ENCODE assay signal across 8 cellular contexts in genomic region chr10:133018491-133018890, GRCh38.
"Had no signal": no experiment of that assay in that cellular context is flagged by ENCODE, and none has a peak within 500 bp of the region (broad histone marks: within the 10 kb centered on the region; RNA-seq: fewer than 3 reads in every experiment).

No MANE protein-coding gene starts in this region.

- H3K36me3 ChIP-seq: HAP-1 had no signal

- DNase-seq: GM23248, GOT3, H7, HFFc6 had no signal

- ATAC-seq: HCT116, HepG2 had no signal

- H3K9ac ChIP-seq: GM23248 had no signal

- FAIRE-seq: HepG2 had no signal

- H3K4me3 ChIP-seq: GM23248, HAP-1 had no signal

- H3K4me1 ChIP-seq: HAP-1 had no signal

- H3K9me3 ChIP-seq: HAP-1 had no signal

- H2AFZ ChIP-seq: GM23248 had no signal

- H3K27ac ChIP-seq: GM23248, HL-60 had no signal
